In genomic region chr10:11609052-11609451, GRCh38 we compare ENCODE assay signal across 19 cellular contexts. TPM values are rescaled to one million over a fixed set of nuclear protein-coding genes. Genes with fewer than 3 reads are reported as not detected.
DNase-seq lines count a peak whose midpoint lies in the region; ATAC-seq, FAIRE-seq and TF ChIP-seq lines count a peak whose summit lies in the region.
"Had no signal": no experiment of that assay in that cellular context is flagged by ENCODE, and none has a peak within 500 bp of the region (broad histone marks: within the 10 kb centered on the region; RNA-seq: fewer than 3 reads in every experiment).

No MANE protein-coding gene starts in this region.

- peak overlapping the region; percentile 53; the same call in 1 of the 2 replicates for H3K4me3 Mint-ChIP-seq in WTC11
- peak overlapping the region; percentile 20 for H3K4me3 Mint-ChIP-seq in mesothelial cell of epicardium
- H3K4me3 Mint-ChIP-seq: activated naive CD4-positive, alpha-beta T cell treated with anti-CD3 and anti-CD28 coated beads, Interleukin-2, amount 10 ng/mL, durations not matched to agents 7 days and 5 days had no signal

- H3K27ac ChIP-seq in ACC112 (ENCODE audit: low read depth, low read length) (no peak overlapping the region), left lung (no peak overlapping the region), mesenchymal stem cell (ENCODE audit: low read length, poor library complexity, severe bottlenecking) (no peak overlapping the region)

- DNase-seq in GM12891 (ENCODE audit: insufficient read length, low spot score) (no peak), WTC11 (ENCODE audit: low spot score) (no peak), mesothelial cell of epicardium (ENCODE audit: low spot score in 2 of 2, unreplicated experiment in 2 of 2) (no peak), medulla oblongata (ENCODE audit: extremely low spot score) (no peak), left lung (no peak), AG20443 (ENCODE audit: low spot score) (no peak), mesenchymal stem cell (no peak)
- DNase-seq: activated naive CD4-positive, alpha-beta T cell treated with anti-CD3 and anti-CD28 coated beads, Interleukin-2, amount 10 ng/mL, durations not matched to agents 7 days and 5 days; foreskin melanocyte; KBM-7; left cardiac atrium; NCI-H1048; NCI-H2107; NCI-H526; stimulated activated naive CD4-positive, alpha-beta T cell; upper lobe of left lung had no signal

- no peak overlapping the region for H3K4ac ChIP-seq in mesenchymal stem cell (ENCODE audit: low read depth in 1 of 2, low read length in 2 of 2)

- no peak overlapping the region for H4K8ac ChIP-seq in mesenchymal stem cell (ENCODE audit: low read length)

- no peak for TF ChIP-seq POLR2A in GM12891 (IDR thresholded peaks at IDR 0.05; ENCODE audit: low read depth, low read length)

- H3K36me3 ChIP-seq in ACC112 (ENCODE audit: insufficient read depth, low read length) (no peaks in the 10 kb centered on the region), left lung (no peaks in the 10 kb centered on the region), mesenchymal stem cell (ENCODE audit: control insufficient read depth in 1 of 2, insufficient read depth in 2 of 2, low read depth in 1 of 2, low read length in 2 of 2) (no peaks in the 10 kb centered on the region)
- H3K36me3 ChIP-seq: upper lobe of left lung had no signal

- H3K27me3 ChIP-seq in ACC112 (ENCODE audit: insufficient read depth, low read length) (no peaks in the 10 kb centered on the region), left lung (no peaks in the 10 kb centered on the region), mesenchymal stem cell (ENCODE audit: control insufficient read depth in 1 of 2, insufficient read depth in 1 of 2, low read length in 2 of 2) (no peaks in the 10 kb centered on the region)
- H3K27me3 ChIP-seq: upper lobe of left lung had no signal

- peaks cover 10% of the 10 kb centered on the region for H3K79me1 ChIP-seq in mesenchymal stem cell (replicated peaks; ENCODE audit: low read length, poor library complexity, severe bottlenecking)

- H3K27ac Mint-ChIP-seq in WTC11 (peak overlapping the region; percentile 74; the same call in 1 of the 2 replicates), mesothelial cell of epicardium (peak overlapping the region; percentile 66)
- H3K27ac Mint-ChIP-seq: activated naive CD4-positive, alpha-beta T cell treated with anti-CD3 and anti-CD28 coated beads, Interleukin-2, amount 10 ng/mL, durations not matched to agents 7 days and 5 days had no signal

- H3K23ac ChIP-seq in mesenchymal stem cell (ENCODE audit: low read length in 2 of 2), result no peak overlapping the region

- no peak overlapping the region for H4K91ac ChIP-seq in mesenchymal stem cell (ENCODE audit: low read length)

- no peak overlapping the region for H2BK12ac ChIP-seq in mesenchymal stem cell (ENCODE audit: low read length in 2 of 2)

- H3K18ac ChIP-seq in mesenchymal stem cell (ENCODE audit: low read depth in 1 of 2, low read length in 2 of 2), result no peak overlapping the region

- no peak overlapping the region for H2AFZ ChIP-seq in ACC112 (ENCODE audit: low read length, unreplicated experiment)
- no peak overlapping the region for H2AFZ ChIP-seq in mesenchymal stem cell (ENCODE audit: low read depth, low read length)

- no peak overlapping the region for H2BK120ac ChIP-seq in mesenchymal stem cell (ENCODE audit: low read depth, low read length)

- peak; percentile 13 for FAIRE-seq in GM12891 (lab: Jason Lieb, UNC)
- FAIRE-seq: colon, RCC 7860 had no signal

- H3K36me3 Mint-ChIP-seq in WTC11 (0 out of 2 replicates have a peak, but pooled peaks cover 12% of the 10 kb centered on the region), mesothelial cell of epicardium (peaks cover 2% of the 10 kb centered on the region)

- intact Hi-C loops in left lung (cut with DNase I), result no loop called here

- H2BK5ac ChIP-seq in mesenchymal stem cell (ENCODE audit: low read depth, low read length, poor library complexity, severe bottlenecking), result no peak overlapping the region

- no peak for ATAC-seq in WTC11
- no peak for ATAC-seq in left lung
- ATAC-seq: left cardiac atrium had no signal

- POLR2A ChIA-PET in WTC11 (lab: Charles Lee), result no interaction called here

- H3K9me3 Mint-ChIP-seq in WTC11 (peaks cover 14% of the 10 kb centered on the region), mesothelial cell of epicardium (peaks cover 6% of the 10 kb centered on the region)
- H3K9me3 Mint-ChIP-seq: activated naive CD4-positive, alpha-beta T cell treated with anti-CD3 and anti-CD28 coated beads, Interleukin-2, amount 10 ng/mL, durations not matched to agents 7 days and 5 days had no signal

- H3K27me3 Mint-ChIP-seq in WTC11 (ENCODE audit: low read depth) (no peaks in the 10 kb centered on the region; the same call in 1 of the 2 replicates), mesothelial cell of epicardium (ENCODE audit: low read depth) (no peaks in the 10 kb centered on the region)

- H3K79me2 ChIP-seq in ACC112 (ENCODE audit: control insufficient read depth, insufficient read depth, low read length, unreplicated experiment), result peaks cover 50% of the 10 kb centered on the region

- WGBS in mesenchymal stem cell, result 70% methylated on average over 7 of the region's 7 CpGs

- TF ChIP-seq CTCF in WTC11 (IDR thresholded peaks at IDR 0.05), result no peak
- no peak for TF ChIP-seq CTCF in mesothelial cell of epicardium (IDR thresholded peaks at IDR 0.05; ENCODE audit: unreplicated experiment)
- no peak for TF ChIP-seq CTCF in left lung (IDR thresholded peaks at IDR 0.05)

- H3K9me3 ChIP-seq in left lung, result no peaks in the 10 kb centered on the region
- no peaks in the 10 kb centered on the region for H3K9me3 ChIP-seq in mesenchymal stem cell (ENCODE audit: control insufficient read depth, low read length)
- H3K9me3 ChIP-seq: upper lobe of left lung had no signal

- H3K14ac ChIP-seq in mesenchymal stem cell (ENCODE audit: low read length in 2 of 2), result no peak overlapping the region

- H3K4me1 ChIP-seq in ACC112 (ENCODE audit: control insufficient read depth, insufficient read depth, low read length, unreplicated experiment) (peaks cover 19% of the 10 kb centered on the region), left lung (peaks cover 9 to 47% of the 10 kb centered on the region in 2 donors), mesenchymal stem cell (ENCODE audit: control insufficient read depth, insufficient read depth, low read depth, low read length) (peaks cover 11% of the 10 kb centered on the region)

- H2AK5ac ChIP-seq in mesenchymal stem cell (ENCODE audit: low read length, severe bottlenecking), result no peak overlapping the region

- H3K4me1 Mint-ChIP-seq in WTC11, result peaks cover 42% of the 10 kb centered on the region
- peaks cover 35% of the 10 kb centered on the region for H3K4me1 Mint-ChIP-seq in mesothelial cell of epicardium

- no peak overlapping the region for H2BK15ac ChIP-seq in mesenchymal stem cell (ENCODE audit: low read depth, poor library complexity, severe bottlenecking)

- no peak overlapping the region for H3K9ac ChIP-seq in mesenchymal stem cell (ENCODE audit: low read length)

- no peak overlapping the region for H3K4me2 ChIP-seq in mesenchymal stem cell (ENCODE audit: low read length, poor library complexity, severe bottlenecking)

- H3K4me3 ChIP-seq in ACC112 (ENCODE audit: low read depth, low read length), result peak overlapping the region; percentile 95
- no peak overlapping the region for H3K4me3 ChIP-seq in left lung
- no peak overlapping the region for H3K4me3 ChIP-seq in mesenchymal stem cell (ENCODE audit: insufficient read depth in 1 of 2, low read depth in 1 of 2, low read length in 2 of 2)
- H3K4me3 ChIP-seq: upper lobe of left lung had no signal

- CTCF ChIA-PET in WTC11 (lab: Charles Lee), result interaction anchor here (0.6 to 1.4 kb wide), 3 partner anchors 9 to 76 kb away, joined by 3 to 4 read pairs (median 4); no protein-coding TSS in a partner anchor

TF ChIP-seq in GM12891, 5 proteins besides CTCF, POLR2A, EP300 and RAD21:
- TF ChIP-seq POLR2AphosphoS5 (IDR thresholded peaks at IDR 0.05; ENCODE audit: low read depth, low read length) (no peak), TAF1 (IDR thresholded peaks at IDR 0.05; ENCODE audit: low read depth, low read length) (no peak), SPI1 (IDR thresholded peaks at IDR 0.05; ENCODE audit: low read depth, low read length) (no peak), PAX5 (IDR thresholded peaks at IDR 0.05; ENCODE audit: insufficient read depth, low read length, severe bottlenecking) (no peak), POU2F2 (IDR thresholded peaks at IDR 0.05; ENCODE audit: low read depth, low read length) (no peak)

TF ChIP-seq in WTC11, 78 proteins besides CTCF, POLR2A, EP300 and RAD21:
- TF ChIP-seq SMAD3 (CRISPR knock-in tag; IDR thresholded peaks at IDR 0.05; ENCODE audit: borderline replicate concordance) (no peak), ZNF219 (CRISPR knock-in tag; IDR thresholded peaks at IDR 0.05; ENCODE audit: borderline replicate concordance) (no peak)

RNA-seq across cellular contexts. Expression of gene USP6NL, which starts 2.4 kb away (rescaled TPM):
- 15.1 TPM for polyA plus RNA-seq in GM12891 (2012; ENCODE audit: low read depth, missing spikeins)
- total RNA-seq in WTC11 (2021) (19.5 to 21.4 TPM (median 20.1 TPM) in 3 replicates), mesothelial cell of epicardium (34.8 to 36.4 TPM (median 35.8 TPM) in 3 replicates), left lung (10 to 100 TPM; 16.0 to 18.5 TPM)
- polyA plus RNA-seq in mesenchymal stem cell (2013, experiment 1 of 2), result 14.0 TPM
- 14.2 TPM for polyA plus RNA-seq in mesenchymal stem cell (2013, experiment 2 of 2)
